9 cellular contexts compared by ENCODE assay signal in genomic region chr17:28747046-28747691, GRCh38. TPM values are rescaled to one million over a fixed set of nuclear protein-coding genes. Genes with fewer than 3 reads are reported as not detected.
DNase-seq lines count a peak whose midpoint lies in the region; ATAC-seq and TF ChIP-seq lines count a peak whose summit lies in the region.
"Had no signal": no experiment of that assay in that cellular context is flagged by ENCODE, and none has a peak within 500 bp of the region (broad histone marks: within the 10 kb centered on the region; RNA-seq: fewer than 3 reads in every experiment).

No MANE protein-coding gene starts in this region.

- DNase-seq in spleen (peak; percentile 73), germinal center (ENCODE audit: low spot score) (no peak), foreskin melanocyte (no peak)
- DNase-seq in central memory CD4-positive, alpha-beta T cell = no peak

- intact Hi-C loops in spleen (cut with DNase I; ENCODE audit: low total_unique reads) = no loop called here

- H3K9me2 ChIP-seq in SU-DHL-6 (replicated peaks; ENCODE audit: insufficient read depth, low read length) = no peaks in the 10 kb centered on the region

- no peak for ATAC-seq in HG02870 (IDR thresholded peaks at IDR 0.05; ENCODE audit: unreplicated experiment)

- H3K27ac ChIP-seq in HEK293 (ENCODE audit: extremely low read depth, low read depth, low read length) = no peak overlapping the region
- H3K27ac ChIP-seq in SU-DHL-6 (ENCODE audit: low read depth, low read length) = peak overlapping the region; percentile 99
- H3K27ac ChIP-seq in spleen = peak overlapping the region; percentile 13 to 96 (median 82)

- no peak for TF ChIP-seq CTCF in HEK293 (tag by site-specific recombination; IDR thresholded peaks at IDR 0.05)
- no peak for TF ChIP-seq CTCF in SU-DHL-6 (IDR thresholded peaks at IDR 0.05; ENCODE audit: insufficient read depth, low read length, poor library complexity, severe bottlenecking)
- TF ChIP-seq CTCF in spleen (IDR thresholded peaks at IDR 0.05 in 8 of 11, conservative IDR thresholded peaks at IDR 0.05 in 3 of 11) = peak in 2 of 11 experiments; percentile 5 to 13

- H3K9me3 ChIP-seq in HEK293 (ENCODE audit: control insufficient read depth, insufficient read depth, low read depth, low read length) = no peaks in the 10 kb centered on the region
- no peaks in the 10 kb centered on the region for H3K9me3 ChIP-seq in SU-DHL-6 (ENCODE audit: insufficient read depth, low read length)
- no peaks in the 10 kb centered on the region for H3K9me3 ChIP-seq in iPS-15b (ENCODE audit: control insufficient read depth, insufficient read depth, low read length)
- H3K9me3 ChIP-seq in spleen = no peaks in the 10 kb centered on the region

- H3K4me3 ChIP-seq in HEK293 (ENCODE audit: low read depth, low read length) (no peak overlapping the region), SU-DHL-6 (ENCODE audit: insufficient read depth, low read length, poor library complexity, severe bottlenecking) (no peak overlapping the region), iPS-15b (ENCODE audit: low read depth, low read length) (peak overlapping the region; percentile 32), spleen (peak overlapping the region in 1 of 8 donors; percentile 91)

- 56 to 80% (median 72%) methylated on average over 1 to 7 of the region's 7 CpGs for WGBS in spleen, 5 donors

- H4K20me1 ChIP-seq in SU-DHL-6 (ENCODE audit: low read depth, low read length) = peaks cover 7% of the 10 kb centered on the region

- POLR2A ChIA-PET in HEK293 (lab: Yijun Ruan, JAX) = interaction anchor here (6.4 to 14.1 kb wide), 2 partner anchors 21 to 27 kb away, joined by 64 to 448 read pairs; partner anchors contain the start of genes NEK8, RPL23A and TLCD1

- H3K79me2 ChIP-seq in SU-DHL-6 (ENCODE audit: insufficient read depth, low read length) = peaks cover 49% of the 10 kb centered on the region

- H3K9ac ChIP-seq in SU-DHL-6 (ENCODE audit: low read length) = peak overlapping the region; percentile 99; the same call in 1 of the 2 replicates
- H3K9ac ChIP-seq in iPS-15b (ENCODE audit: low read depth, low read length) = peak overlapping the region; percentile 37

- peaks cover 7 to 69% of the 10 kb centered on the region in 2 experiments; a peak in 2 of 3 replicates for H3K36me3 ChIP-seq in HEK293 (ENCODE audit: control insufficient read depth in 2 of 2, insufficient read depth in 1 of 2, low read length in 2 of 2)
- H3K36me3 ChIP-seq in SU-DHL-6 (ENCODE audit: low read length) = peaks cover 27% of the 10 kb centered on the region
- H3K36me3 ChIP-seq in iPS-15b (ENCODE audit: control insufficient read depth, insufficient read depth, low read length) = peaks cover 29% of the 10 kb centered on the region
- peaks cover 0 to 44% (median 25%) of the 10 kb centered on the region in 6 donors for H3K36me3 ChIP-seq in spleen

- TF ChIP-seq POLR2A in spleen (IDR thresholded peaks at IDR 0.05) = no peak

- CTCF ChIA-PET in HEK293 (lab: Yijun Ruan, JAX) = interaction anchor here (0.6 to 16.7 kb wide), 4 partner anchors 16 to 206 kb away, joined by 3 to 445 read pairs (median 90); partner anchors contain the start of genes NEK8, RPL23A and TLCD1

- peaks cover 87% of the 10 kb centered on the region for H3F3A ChIP-seq in SU-DHL-6 (ENCODE audit: insufficient read depth)

- H3K4me2 ChIP-seq in SU-DHL-6 (ENCODE audit: low read depth, low read length, poor library complexity, severe bottlenecking) = peak overlapping the region; percentile 71

- no peak overlapping the region for H2AFZ ChIP-seq in SU-DHL-6 (ENCODE audit: low read depth, low read length, severe bottlenecking)

- H3K27me3 ChIP-seq in SU-DHL-6 (ENCODE audit: low read length) = no peaks in the 10 kb centered on the region
- H3K27me3 ChIP-seq in iPS-15b (ENCODE audit: control insufficient read depth, insufficient read depth, low read length) = no peaks in the 10 kb centered on the region
- peaks cover 0 to 14% (median 0%) of the 10 kb centered on the region in 7 donors for H3K27me3 ChIP-seq in spleen (replicated peaks in 1 of 7)

- H3K4me1 ChIP-seq in HEK293 (ENCODE audit: control insufficient read depth, insufficient read depth, low read length) (peaks cover 11% of the 10 kb centered on the region; the same call in 1 of the 2 replicates), iPS-15b (ENCODE audit: control insufficient read depth, insufficient read depth, low read length) (peaks cover 16% of the 10 kb centered on the region), spleen (peaks cover 31 to 86% (median 72%) of the 10 kb centered on the region in 6 donors)

TF ChIP-seq in HEK293, 187 proteins besides CTCF, POLR2A, EP300 and RAD21 (continues in another document):
- peak; percentile 48 for TF ChIP-seq PRDM10 (tag by site-specific recombination; IDR thresholded peaks at IDR 0.05)
- TF ChIP-seq ZIC2 (tag by site-specific recombination; IDR thresholded peaks at IDR 0.05) = no peak
- no peak for TF ChIP-seq ZFP37 (tag by site-specific recombination; IDR thresholded peaks at IDR 0.05)
- no peak for TF ChIP-seq ZNF544 (tag by site-specific recombination; IDR thresholded peaks at IDR 0.05)
- no peak for TF ChIP-seq ZNF354C (tag by site-specific recombination; IDR thresholded peaks at IDR 0.05; ENCODE audit: borderline replicate concordance, low read depth)
- TF ChIP-seq ZNF558 (tag by site-specific recombination; IDR thresholded peaks at IDR 0.05) = no peak
- TF ChIP-seq PRDM1 (tag by site-specific recombination; IDR thresholded peaks at IDR 0.05) = 0 out of 2 replicates have a peak, but pooled peaks have one; percentile 8
- no peak for TF ChIP-seq ZNF747 (tag by site-specific recombination; IDR thresholded peaks at IDR 0.05)
- peak; percentile 6; the same call in 1 of the 2 replicates for TF ChIP-seq SCRT2 (tag by site-specific recombination; IDR thresholded peaks at IDR 0.05)
- TF ChIP-seq ZNF560 (tag by site-specific recombination; IDR thresholded peaks at IDR 0.05; ENCODE audit: borderline replicate concordance) = no peak
- TF ChIP-seq REST (tag by site-specific recombination; IDR thresholded peaks at IDR 0.05) = no peak
- no peak for TF ChIP-seq MZF1 (tag by site-specific recombination; IDR thresholded peaks at IDR 0.05; ENCODE audit: borderline replicate concordance)
- TF ChIP-seq ZNF248 (tag by site-specific recombination; IDR thresholded peaks at IDR 0.05) = no peak

RNA-seq across cellular contexts. Expression of gene TRAF4, which starts 3.4 kb away (rescaled TPM):
- 10 to 100 TPM; 19.8 to 75.5 (median 32.7) TPM for total RNA-seq in spleen
- polyA plus RNA-seq in spleen = 10 to 100 TPM; 24.8 to 38.1 (median 35.6) TPM

RNA-seq across cellular contexts. Expression of gene NEK8, which starts 18.6 kb away (rescaled TPM):
- total RNA-seq in spleen = 10 to 100 TPM in 6 of 7 donors, 1 to 10 TPM in 1; 8.9 to 17.6 (median 12.8) TPM
- polyA plus RNA-seq in spleen = 10 to 100 TPM in 1 of 3 donors, 1 to 10 TPM in 2; 7.3 to 14.3 (median 7.7) TPM

RNA-seq across cellular contexts. Expression of gene TLCD1, which starts 21.1 kb away (rescaled TPM):
- total RNA-seq in spleen = 1 to 10 TPM in 5 of 7 donors, under 1 TPM in 1, not detected in 1; 0.97 to 2.6 (median 2.0) TPM
- 1 to 10 TPM; 2.3 to 3.5 (median 2.4) TPM for polyA plus RNA-seq in spleen
- total RNA-seq: mononuclear cell had no signal

RNA-seq across cellular contexts. Expression of gene RPL23A, which starts 27.4 kb away (rescaled TPM):
- total RNA-seq in spleen = 1,000 to 10,000 TPM in 4 of 7 donors, 100 to 1,000 TPM in 3; 571 to 2,010 (median 1,472) TPM
- polyA plus RNA-seq in spleen = 1,000 to 10,000 TPM; 2,562 to 3,144 (median 3,044) TPM

RNA-seq across cellular contexts. Expression of gene RAB34, which starts 29.5 kb away (rescaled TPM):
- total RNA-seq in spleen = 100 to 1,000 TPM in 1 of 7 donors, 10 to 100 TPM in 6; 31.4 to 111 (median 49.4) TPM
- 10 to 100 TPM; 45.6 to 59.5 (median 56.6) TPM for polyA plus RNA-seq in spleen
